In the genomic region with DNA sequence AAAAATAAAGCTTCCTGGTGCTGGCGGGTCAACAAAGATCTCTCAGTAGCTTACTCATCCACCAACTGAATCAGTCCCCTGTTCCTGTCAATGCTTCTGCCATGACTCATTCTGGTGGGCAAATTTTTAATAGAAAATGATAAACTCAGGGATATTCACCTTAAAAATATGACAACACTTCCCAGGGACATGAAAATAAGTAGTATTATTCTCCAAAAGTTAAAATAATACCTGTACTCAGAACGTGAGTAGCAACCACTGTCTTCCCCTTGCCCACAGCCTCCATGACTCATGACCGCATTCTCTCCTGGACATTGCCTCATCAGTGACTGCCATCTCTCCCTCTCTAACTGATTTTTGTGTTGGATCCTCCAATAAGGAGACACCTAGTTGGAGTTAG, we compare ENCODE assay signal across 17 cellular contexts.
DNase-seq lines count a peak whose midpoint lies in the region; TF ChIP-seq lines count a peak whose summit lies in the region.
"Had no signal": no experiment of that assay in that cellular context is flagged by ENCODE, and none has a peak within 500 bp of the region (broad histone marks: within the 10 kb centered on the region; RNA-seq: fewer than 3 reads in every experiment).

No MANE protein-coding gene starts in this region.

- TF ChIP-seq CTCF in AG10803 (conservative IDR thresholded peaks at IDR 0.05; ENCODE audit: low read length) (no peak), kidney epithelial cell (IDR thresholded peaks at IDR 0.05; ENCODE audit: insufficient read depth, low read length, poor library complexity, severe bottlenecking) (no peak)

- H3K4me3 ChIP-seq in AG10803 (ENCODE audit: low read length) (no peak overlapping the region), kidney epithelial cell (ENCODE audit: low read depth, low read length) (no peak overlapping the region)
- H3K4me3 ChIP-seq: SJCRH30, skin epidermis had no signal

- intact Hi-C loops in posterior vena cava (cut with DNase I) = loop anchor here in 1 of 2 donors (10.0 kb wide), 1 partner anchor 1836 kb away; no protein-coding TSS in a partner anchor

- H3K36me3 ChIP-seq in kidney epithelial cell (ENCODE audit: control insufficient read depth, insufficient read depth, low read length) = no peaks in the 10 kb centered on the region
- H3K36me3 ChIP-seq: SJCRH30 had no signal

- H3K27me3 ChIP-seq in kidney epithelial cell (ENCODE audit: control insufficient read depth, insufficient read depth, low read length) = no peaks in the 10 kb centered on the region
- H3K27me3 ChIP-seq: SJCRH30 had no signal

- DNase-seq in AG10803 (ENCODE audit: low read depth) = peak; percentile 9
- DNase-seq in M059J (ENCODE audit: low read depth) = peak; percentile 94
- DNase-seq in amniotic epithelial cell (ENCODE audit: low read depth) = peak; percentile 57
- peak; percentile 49 for DNase-seq in kidney epithelial cell (ENCODE audit: low read depth)
- DNase-seq in NCI-H1105 treated with DMSO at 0.1 percent for 48 hours (lab: John Stamatoyannopoulos, UW) = no peak
- no peak for DNase-seq in NCI-H2107 (lab: John Stamatoyannopoulos, UW)
- DNase-seq in posterior vena cava (ENCODE audit: low spot score) = no peak
- no peak for DNase-seq in NCI-H146 (lab: John Stamatoyannopoulos, UW)
- DNase-seq: activated CD4-positive, alpha-beta memory T cell treated with anti-CD3 and anti-CD28 coated beads, Interleukin-2, amount 10 ng/mL, durations not matched to agents 7 days and 5 days; DMS 273 treated with DMSO at 0.1 percent for 48 hours; effector memory CD4-positive, alpha-beta T cell; Karpas-422; midbrain; occipital lobe; SJCRH30; stimulated activated naive B cell treated with anti-CD40 and anti-IgM and Interleukin-4, amounts not matched to agents 10 μg/mL and 1 μg/mL and 100 μg/mL, for 72 hours had no signal

Comparison
In these comparisons a context has a peak if more than half of its experiments do, and no peak if none do; other contexts are left out.
1. DNase-seq: peak in AG10803 (single experiment), M059J (single experiment), amniotic epithelial cell (single experiment) and kidney epithelial cell (single experiment); none in NCI-H1105 treated with DMSO at 0.1 percent for 48 hours (single experiment), NCI-H2107 (single experiment), posterior vena cava (single experiment) and NCI-H146 (single experiment).